Comparison of ENCODE assay signal across 32 cellular contexts in the genomic region with DNA sequence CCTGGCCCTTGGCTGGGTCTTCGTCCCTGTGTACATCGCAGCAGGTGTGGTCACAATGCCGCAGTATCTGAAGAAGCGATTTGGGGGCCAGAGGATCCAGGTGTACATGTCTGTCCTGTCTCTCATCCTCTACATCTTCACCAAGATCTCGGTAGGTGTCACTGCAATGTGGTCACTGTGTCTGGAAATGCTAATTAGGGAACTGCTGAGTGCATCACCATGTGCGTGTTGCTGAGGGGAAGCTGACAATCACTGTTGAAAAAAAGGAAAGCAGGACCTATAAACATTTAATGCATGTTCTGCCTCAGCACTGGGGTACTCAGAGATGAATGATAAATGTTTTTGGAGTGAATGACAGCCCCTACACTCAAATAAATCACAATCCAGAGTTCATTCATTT. TPM values are rescaled to one million over a fixed set of nuclear protein-coding genes. Genes with fewer than 3 reads are reported as not detected.
"Had no signal": no experiment of that assay in that cellular context is flagged by ENCODE, and none has a peak within 500 bp of the region (broad histone marks: within the 10 kb centered on the region; RNA-seq: fewer than 3 reads in every experiment).

No MANE protein-coding gene starts in this region.

- H3K4me3 Mint-ChIP-seq: activated B cell treated with CpG ODN at 0.5 μM for 24 hours; activated CD4-positive, alpha-beta T cell treated with anti-CD3 and anti-CD28 coated beads, Interleukin-2, amount 10 ng/mL, durations not matched to agents 24 days and 14 days; activated CD8-positive, alpha-beta memory T cell treated with anti-CD3 and anti-CD28 coated beads, Interleukin-2, amount 10 ng/mL, durations not matched to agents 7 days and 5 days; activated naive CD8-positive, alpha-beta T cell treated with anti-CD3 and anti-CD28 coated beads, Interleukin-2, amount 50 U/mL, for 24 hours; activated T-cell treated with anti-CD3 and anti-CD28 coated beads, Interleukin-2, amount 50 U/mL, for 24 hours; activated T-helper 1 cell treated with anti-CD3 and anti-CD28 coated beads, Interleukin-12 subunit alpha, Interleukin-12 subunit beta, Interleukin-2, Interleukin-4 antibody, amounts not matched to agents 30 ng/mL and 10 ng/mL and 1 ng/mL, durations not matched to agents 14 hours and 24 hours and 36 hours; central memory CD8-positive, alpha-beta T cell; T-helper 1 cell treated with Interleukin-12 subunit alpha and Interleukin-12 subunit beta and Interleukin-4 antibody, amounts not matched to agents 30 μg/mL and 1 μg/mL, for 36 hours had no signal

- H3K27ac Mint-ChIP-seq: activated B cell treated with CpG ODN at 0.5 μM for 24 hours; activated CD4-positive, alpha-beta T cell treated with anti-CD3 and anti-CD28 coated beads, Interleukin-2, amount 10 ng/mL, durations not matched to agents 24 days and 14 days; activated CD8-positive, alpha-beta memory T cell treated with anti-CD3 and anti-CD28 coated beads, Interleukin-2, amount 10 ng/mL, durations not matched to agents 7 days and 5 days; activated naive CD4-positive, alpha-beta T cell treated with anti-CD3 and anti-CD28 coated beads, Interleukin-2, amount 50 U/mL, for 72 hours; activated naive CD8-positive, alpha-beta T cell treated with anti-CD3 and anti-CD28 coated beads, Interleukin-2, amount 50 U/mL, for 24 hours; activated T-cell treated with anti-CD3 and anti-CD28 coated beads, Interleukin-2, amount 50 U/mL, for 24 hours; activated T-helper 1 cell treated with anti-CD3 and anti-CD28 coated beads, Interleukin-12 subunit alpha, Interleukin-12 subunit beta, Interleukin-2, Interleukin-4 antibody, amounts not matched to agents 30 ng/mL and 10 ng/mL and 1 ng/mL, durations not matched to agents 14 hours and 24 hours and 36 hours; T-helper 1 cell treated with Interleukin-12 subunit alpha and Interleukin-12 subunit beta and Interleukin-4 antibody, amounts not matched to agents 30 μg/mL and 1 μg/mL, for 36 hours had no signal

- ATAC-seq: activated CD8-positive, alpha-beta memory T cell treated with anti-CD3 and anti-CD28 coated beads, Interleukin-2, amount 10 ng/mL, durations not matched to agents 7 days and 5 days; activated naive CD4-positive, alpha-beta T cell treated with anti-CD3 and anti-CD28 coated beads, Interleukin-2, amount 50 U/mL, for 72 hours; activated naive CD8-positive, alpha-beta T cell treated with anti-CD3 and anti-CD28 coated beads, Interleukin-2, amount 50 U/mL, for 24 hours; body of pancreas; Right ventricle myocardium inferior had no signal

- H3K4me1 Mint-ChIP-seq: activated CD4-positive, alpha-beta T cell treated with anti-CD3 and anti-CD28 coated beads, Interleukin-2, amount 10 ng/mL, durations not matched to agents 24 days and 14 days; activated naive CD8-positive, alpha-beta T cell treated with anti-CD3 and anti-CD28 coated beads, Interleukin-2, amount 50 U/mL, for 24 hours had no signal

- H3K27me3 Mint-ChIP-seq: activated B cell treated with CpG ODN at 0.5 μM for 24 hours; activated CD8-positive, alpha-beta memory T cell treated with anti-CD3 and anti-CD28 coated beads, Interleukin-2, amount 10 ng/mL, durations not matched to agents 7 days and 5 days; activated T-cell treated with anti-CD3 and anti-CD28 coated beads, Interleukin-2, amount 50 U/mL, for 24 hours; central memory CD8-positive, alpha-beta T cell had no signal

- H3K36me3 Mint-ChIP-seq: activated CD8-positive, alpha-beta memory T cell treated with anti-CD3 and anti-CD28 coated beads, Interleukin-2, amount 10 ng/mL, durations not matched to agents 7 days and 5 days; activated naive CD4-positive, alpha-beta T cell treated with anti-CD3 and anti-CD28 coated beads, Interleukin-2, amount 50 U/mL, for 72 hours had no signal

- H3K9me3 Mint-ChIP-seq: activated B cell treated with CpG ODN at 0.5 μM for 24 hours; activated CD4-positive, alpha-beta T cell treated with anti-CD3 and anti-CD28 coated beads, Interleukin-2, amount 10 ng/mL, durations not matched to agents 24 days and 14 days; activated naive CD4-positive, alpha-beta T cell treated with anti-CD3 and anti-CD28 coated beads, Interleukin-2, amount 50 U/mL, for 72 hours; activated naive CD8-positive, alpha-beta T cell treated with anti-CD3 and anti-CD28 coated beads, Interleukin-2, amount 50 U/mL, for 24 hours; activated T-cell treated with anti-CD3 and anti-CD28 coated beads, Interleukin-2, amount 50 U/mL, for 24 hours; activated T-helper 1 cell treated with anti-CD3 and anti-CD28 coated beads, Interleukin-12 subunit alpha, Interleukin-12 subunit beta, Interleukin-2, Interleukin-4 antibody, amounts not matched to agents 30 ng/mL and 10 ng/mL and 1 ng/mL, durations not matched to agents 14 hours and 24 hours and 36 hours; central memory CD8-positive, alpha-beta T cell; T-helper 1 cell treated with Interleukin-12 subunit alpha and Interleukin-12 subunit beta and Interleukin-4 antibody, amounts not matched to agents 30 μg/mL and 1 μg/mL, for 36 hours had no signal

- DNase-seq: activated B cell treated with CpG ODN at 0.5 μM for 24 hours; activated CD4-positive, alpha-beta T cell treated with anti-CD3 and anti-CD28 coated beads for 1 hour; activated CD4-positive, alpha-beta T cell treated with anti-CD3 and anti-CD28 coated beads, Interleukin-2, amount 10 ng/mL, durations not matched to agents 24 days and 14 days; activated CD4-positive, alpha-beta T cell treated with anti-CD3 and anti-CD28 coated beads, Interleukin-2, amount 50 U/mL, for 48 hours; activated CD8-positive, alpha-beta memory T cell treated with anti-CD3 and anti-CD28 coated beads, Interleukin-2, amount 10 ng/mL, durations not matched to agents 7 days and 5 days; activated effector memory CD4-positive, alpha-beta T cell treated with Interleukin-2 at 50 U/mL for 16 hours; activated naive CD4-positive, alpha-beta T cell; activated naive CD8-positive, alpha-beta T cell treated with anti-CD3 and anti-CD28 coated beads, Interleukin-2, amount 50 U/mL, for 24 hours; activated T-cell treated with anti-CD3 and anti-CD28 coated beads, Interleukin-2, amount 50 U/mL, for 24 hours; amniotic stem cell; body of pancreas; KBM-7; NCI-H1048; NCI-H1417; NCI-H1694 treated with DMSO at 0.1 percent for 48 hours; NCI-H2029 treated with DMSO at 0.1 percent for 48 hours; NCI-H345; NCI-H510A; NCI-H526 treated with DMSO at 0.1 percent for 48 hours; NCI-H82; SK-N-SH; T-helper 9 cell had no signal

RNA-seq across cellular contexts. Expression of gene SLC5A9, which starts 6.8 kb away (rescaled TPM):
- total RNA-seq: activated B cell treated with CpG ODN at 0.5 μM for 24 hours; activated CD4-positive, alpha-beta T cell treated with anti-CD3 and anti-CD28 coated beads, Interleukin-2, amount 10 ng/mL, durations not matched to agents 24 days and 14 days; activated CD8-positive, alpha-beta memory T cell treated with anti-CD3 and anti-CD28 coated beads, Interleukin-2, amount 10 ng/mL, durations not matched to agents 7 days and 5 days; activated naive CD4-positive, alpha-beta T cell treated with anti-CD3 and anti-CD28 coated beads, Interleukin-2, amount 50 U/mL, for 72 hours; activated T-helper 1 cell treated with anti-CD3 and anti-CD28 coated beads, Interleukin-12 subunit alpha, Interleukin-12 subunit beta, Interleukin-2, Interleukin-4 antibody, amounts not matched to agents 30 ng/mL and 10 ng/mL and 1 ng/mL, durations not matched to agents 14 hours and 24 hours and 36 hours; bronchial epithelial cell; LHCN-M2; M059J; OCI-LY7; RPMI7951 had no signal
- polyA plus RNA-seq: SK-N-SH had no signal
